Comparison of ENCODE assay signal across 9 cellular contexts in the genomic region with DNA sequence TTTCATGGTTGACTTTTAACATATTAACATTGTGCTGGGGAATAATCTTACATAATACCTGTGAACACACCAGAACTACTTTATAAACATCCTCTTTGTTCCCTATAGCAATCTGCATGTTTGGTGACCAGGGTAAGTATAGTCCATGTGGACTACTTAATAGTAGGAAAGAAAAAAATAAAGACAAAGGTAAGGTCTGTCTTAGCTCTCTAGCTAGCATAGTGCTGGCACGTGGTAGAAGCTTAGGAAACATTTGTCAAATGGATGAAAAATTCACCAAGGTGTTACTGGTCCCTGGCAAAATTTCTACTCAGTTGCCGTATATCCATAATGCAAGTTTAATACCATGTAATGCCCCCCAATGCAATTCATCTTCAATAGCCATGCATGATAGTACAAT.
"Had no signal": no experiment of that assay in that cellular context is flagged by ENCODE, and none has a peak within 500 bp of the region (broad histone marks: within the 10 kb centered on the region; RNA-seq: fewer than 3 reads in every experiment).

No MANE protein-coding gene starts in this region.

- FAIRE-seq: islet of Langerhans, pancreas had no signal

- H3K4me1 ChIP-seq: pancreas had no signal

- H3K9me3 ChIP-seq: heart left ventricle, pancreas, thyroid gland, vagina had no signal

- H3K27ac Mint-ChIP-seq: activated T-helper 17 cell treated with anti-CD3 and anti-CD28 coated beads, Interleukin-2, amount 50 U/mL, for 72 hours had no signal

- H3K27me3 Mint-ChIP-seq: activated T-helper 17 cell treated with anti-CD3 and anti-CD28 coated beads, Interleukin-2, amount 50 U/mL, for 72 hours had no signal

- DNase-seq: activated CD8-positive, alpha-beta memory T cell treated with anti-CD3 and anti-CD28 coated beads for 24 hours; activated naive CD4-positive, alpha-beta T cell treated with anti-CD3 and anti-CD28 coated beads, Interleukin-2, amount 50 U/mL, for 16 hours; heart left ventricle; mesendoderm; thyroid gland had no signal

- H3K27ac ChIP-seq: pancreas had no signal

- H3K4me3 ChIP-seq: heart left ventricle, pancreas, thyroid gland, vagina had no signal

- H3K9me3 Mint-ChIP-seq: activated T-helper 17 cell treated with anti-CD3 and anti-CD28 coated beads, Interleukin-2, amount 50 U/mL, for 72 hours had no signal

- H3K36me3 ChIP-seq: heart left ventricle, pancreas, thyroid gland, vagina had no signal

- H3K27me3 ChIP-seq: heart left ventricle, pancreas, thyroid gland, vagina had no signal
